Comparison of ENCODE assay signal across 17 cellular contexts in the genomic region with DNA sequence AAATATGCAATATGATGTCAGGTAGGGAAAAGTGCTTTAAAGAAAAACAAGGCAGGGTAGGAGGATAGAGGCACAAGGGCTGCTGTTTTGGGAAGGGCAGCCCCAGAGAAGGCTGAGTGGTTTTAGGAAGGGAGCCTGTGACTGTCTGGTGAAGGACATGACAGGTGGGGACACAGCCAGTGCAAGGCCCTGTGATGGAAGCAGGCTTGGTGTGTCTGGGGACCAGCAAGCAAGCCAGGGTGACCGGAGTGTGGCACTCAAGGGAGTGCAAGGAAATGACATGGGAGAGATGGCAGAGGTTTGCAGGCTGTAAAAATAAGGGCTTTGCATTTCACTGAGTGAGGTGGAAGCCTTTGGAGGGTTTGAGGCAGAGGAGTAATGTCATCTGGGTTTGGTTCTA.
DNase-seq lines count a peak whose midpoint lies in the region; ATAC-seq, FAIRE-seq and TF ChIP-seq lines count a peak whose summit lies in the region.
"Had no signal": no experiment of that assay in that cellular context is flagged by ENCODE, and none has a peak within 500 bp of the region (broad histone marks: within the 10 kb centered on the region; RNA-seq: fewer than 3 reads in every experiment).

No MANE protein-coding gene starts in this region.

- DNase-seq in stimulated activated naive CD8-positive, alpha-beta T cell treated with anti-CD3 and anti-CD28 coated beads, Interleukin-15, amount 100 ng/mL, for 72 hours = no peak
- DNase-seq in stimulated activated naive CD8-positive, alpha-beta T cell treated with anti-CD3 and anti-CD28 coated beads, Interleukin-15, Interleukin-2, amounts not matched to agents 100 U/mL and 50 U/mL, for 24 hours = no peak
- DNase-seq in bronchial epithelial cell (ENCODE audit: low read depth) (no peak), thyroid gland (no peak), sigmoid colon (no peak)
- DNase-seq: Caco-2; CD8-positive, alpha-beta T cell; GF-D8; HCEC 1CT; HFFc6 had no signal

- WGBS in thyroid gland, 2 donors = 95 to 96% methylated on average over 1 of the region's 1 CpG
- WGBS in sigmoid colon, 2 donors = 90 to 100% methylated on average over 1 of the region's 1 CpG

- peak; percentile 70 for FAIRE-seq in bronchial epithelial cell (lab: Jason Lieb, UNC)
- FAIRE-seq: GM19239, HepG2, HTR-8/SVneo had no signal

- H3K4me1 ChIP-seq in thyroid gland (no peaks in the 10 kb centered on the region), sigmoid colon (no peaks in the 10 kb centered on the region)

- no peak overlapping the region for H3K27ac ChIP-seq in thyroid gland
- no peak overlapping the region for H3K27ac ChIP-seq in sigmoid colon
- H3K27ac ChIP-seq: A549 had no signal

- H3K27ac Mint-ChIP-seq in stimulated activated naive CD8-positive, alpha-beta T cell treated with anti-CD3 and anti-CD28 coated beads, Interleukin-15, amount 100 ng/mL, for 72 hours = no peak overlapping the region
- peak overlapping the region in 2 of 3 experiments; percentile 3 to 23 for H3K27ac Mint-ChIP-seq in nephron
- H3K27ac Mint-ChIP-seq: CD14-positive monocyte; CD8-positive, alpha-beta T cell; HFFc6 had no signal

- no peak for TF ChIP-seq CTCF in bronchial epithelial cell (IDR thresholded peaks at IDR 0.05; ENCODE audit: insufficient read depth, low read length, severe bottlenecking)
- TF ChIP-seq CTCF in nephron (IDR thresholded peaks at IDR 0.05; ENCODE audit: unreplicated experiment in 3 of 3) = no peak
- no peak for TF ChIP-seq CTCF in thyroid gland (IDR thresholded peaks at IDR 0.05)
- no peak for TF ChIP-seq CTCF in sigmoid colon (IDR thresholded peaks at IDR 0.05)

- H3K4me3 ChIP-seq in bronchial epithelial cell (ENCODE audit: low read depth, low read length) (no peak overlapping the region), thyroid gland (replicated peaks in 1 of 3) (no peak overlapping the region), sigmoid colon (no peak overlapping the region)
- H3K4me3 ChIP-seq: A549 had no signal

- H3K9me3 Mint-ChIP-seq in stimulated activated naive CD8-positive, alpha-beta T cell treated with anti-CD3 and anti-CD28 coated beads, Interleukin-15, amount 100 ng/mL, for 72 hours = no peaks in the 10 kb centered on the region
- no peaks in the 10 kb centered on the region for H3K9me3 Mint-ChIP-seq in nephron
- H3K9me3 Mint-ChIP-seq: CD8-positive, alpha-beta T cell; HFFc6 had no signal

- peak; percentile 35 for ATAC-seq in stimulated activated naive CD8-positive, alpha-beta T cell treated with anti-CD3 and anti-CD28 coated beads, Interleukin-15, amount 100 ng/mL, for 72 hours
- no peak for ATAC-seq in stimulated activated naive CD8-positive, alpha-beta T cell treated with anti-CD3 and anti-CD28 coated beads, Interleukin-15, Interleukin-2, amounts not matched to agents 100 U/mL and 50 U/mL, for 24 hours
- ATAC-seq in GM19467 (IDR thresholded peaks at IDR 0.05; ENCODE audit: unreplicated experiment) = no peak
- ATAC-seq: A549; CD8-positive, alpha-beta T cell; HepG2 had no signal

- no peaks in the 10 kb centered on the region for H3K27me3 ChIP-seq in bronchial epithelial cell (ENCODE audit: control insufficient read depth, insufficient read depth, low read length)
- no peaks in the 10 kb centered on the region for H3K27me3 ChIP-seq in thyroid gland
- H3K27me3 ChIP-seq in sigmoid colon = no peaks in the 10 kb centered on the region

- no peaks in the 10 kb centered on the region for H3K4me1 Mint-ChIP-seq in stimulated activated naive CD8-positive, alpha-beta T cell treated with anti-CD3 and anti-CD28 coated beads, Interleukin-15, amount 100 ng/mL, for 72 hours
- H3K4me1 Mint-ChIP-seq in nephron = peaks cover 27% of the 10 kb centered on the region
- H3K4me1 Mint-ChIP-seq: CD14-positive monocyte had no signal

- H3K36me3 ChIP-seq in bronchial epithelial cell (ENCODE audit: control insufficient read depth, insufficient read depth, low read length) = no peaks in the 10 kb centered on the region
- H3K36me3 ChIP-seq in thyroid gland = no peaks in the 10 kb centered on the region
- H3K36me3 ChIP-seq in sigmoid colon = no peaks in the 10 kb centered on the region

- H3K4me3 Mint-ChIP-seq in stimulated activated naive CD8-positive, alpha-beta T cell treated with anti-CD3 and anti-CD28 coated beads, Interleukin-15, amount 100 ng/mL, for 72 hours = no peak overlapping the region
- no peak overlapping the region for H3K4me3 Mint-ChIP-seq in nephron
- H3K4me3 Mint-ChIP-seq: CD14-positive monocyte; CD8-positive, alpha-beta T cell; HFFc6 had no signal

- TF ChIP-seq POLR2A in thyroid gland (IDR thresholded peaks at IDR 0.05) (no peak), sigmoid colon (IDR thresholded peaks at IDR 0.05) (no peak)

- no peak for TF ChIP-seq EP300 in sigmoid colon (IDR thresholded peaks at IDR 0.05)

- no peaks in the 10 kb centered on the region for H3K27me3 Mint-ChIP-seq in stimulated activated naive CD8-positive, alpha-beta T cell treated with anti-CD3 and anti-CD28 coated beads, Interleukin-15, amount 100 ng/mL, for 72 hours
- no peaks in the 10 kb centered on the region for H3K27me3 Mint-ChIP-seq in nephron (ENCODE audit: low read depth)

- no peaks in the 10 kb centered on the region for H3K9me3 ChIP-seq in thyroid gland
- H3K9me3 ChIP-seq in sigmoid colon = no peaks in the 10 kb centered on the region
- H3K9me3 ChIP-seq: A549, Caco-2 had no signal

- no peaks in the 10 kb centered on the region for H3K36me3 Mint-ChIP-seq in nephron (ENCODE audit: low read depth)
- H3K36me3 Mint-ChIP-seq: CD14-positive monocyte; CD8-positive, alpha-beta T cell had no signal

- intact Hi-C loops in thyroid gland (cut with DNase I) = no loop called here
- intact Hi-C loops in sigmoid colon (cut with DNase I) = no loop called here

Comparison
In these comparisons a context has a peak if more than half of its experiments do, and no peak if none do; other contexts are left out.
1. H3K27ac Mint-ChIP-seq: peak in nephron (2 of 3); none in stimulated activated naive CD8-positive, alpha-beta T cell treated with anti-CD3 and anti-CD28 coated beads, Interleukin-15, amount 100 ng/mL, for 72 hours (0 of 2).